Comparison of ENCODE assay signal across 1 cellular context in genomic region chr12:113191236-113191635, GRCh38.
TF ChIP-seq lines count a peak whose summit lies in the region.

No MANE protein-coding gene starts in this region.

TF ChIP-seq in IMR-90, 13 proteins besides CTCF, POLR2A, EP300 and RAD21:
- TF ChIP-seq FOS (IDR thresholded peaks at IDR 0.05; ENCODE audit: low read depth, low read length) (no peak), MAZ (IDR thresholded peaks at IDR 0.05; ENCODE audit: borderline replicate concordance, low read depth, low read length) (no peak), BHLHE40 (IDR thresholded peaks at IDR 0.05; ENCODE audit: low read depth, low read length) (no peak), RFX5 (IDR thresholded peaks at IDR 0.05; ENCODE audit: low read depth, low read length) (no peak), CEBPB (IDR thresholded peaks at IDR 0.05; ENCODE audit: low read depth, low read length) (no peak), RCOR1 (IDR thresholded peaks at IDR 0.05; ENCODE audit: insufficient replicate concordance, low read length) (no peak), CHD1 (IDR thresholded peaks at IDR 0.05; ENCODE audit: low read depth, low read length) (no peak), NFE2L2 (IDR thresholded peaks at IDR 0.05; ENCODE audit: low read depth, low read length) (no peak), USF2 (IDR thresholded peaks at IDR 0.05; ENCODE audit: low read depth, low read length) (no peak), SMC3 (IDR thresholded peaks at IDR 0.05; ENCODE audit: low read depth, low read length) (no peak), MAFK (IDR thresholded peaks at IDR 0.05; ENCODE audit: low read depth, low read length) (no peak), ELK1 (IDR thresholded peaks at IDR 0.05; ENCODE audit: borderline replicate concordance, low read depth, low read length) (no peak), MXI1 (IDR thresholded peaks at IDR 0.05; ENCODE audit: borderline replicate concordance, low read depth, low read length) (no peak)
